Comparison of ENCODE assay signal across 1 cellular context in genomic region chr12:92147491-92147890, GRCh38.
TF ChIP-seq lines count a peak whose summit lies in the region.

No MANE protein-coding gene starts in this region.

TF ChIP-seq in GM12878, 131 proteins besides CTCF, POLR2A, EP300 and RAD21:
- TF ChIP-seq JUND (IDR thresholded peaks at IDR 0.05; ENCODE audit: low read depth, low read length) (no peak), BACH1 (IDR thresholded peaks at IDR 0.05; ENCODE audit: borderline replicate concordance) (no peak), BHLHE40 (IDR thresholded peaks at IDR 0.05; ENCODE audit: borderline replicate concordance in 1 of 2, low read depth in 2 of 2, low read length in 1 of 2) (peak; percentile 43 to 64; a peak in 2 of 4 replicates), USF1 (IDR thresholded peaks at IDR 0.05; ENCODE audit: borderline replicate concordance, extremely low read length, insufficient read depth, low read depth, low read length) (no peak), SKIL (IDR thresholded peaks at IDR 0.05; ENCODE audit: low read depth, poor library complexity, severe bottlenecking) (peak; percentile 54), POLR2AphosphoS2 (IDR thresholded peaks at IDR 0.05; ENCODE audit: low read depth, low read length) (no peak), HDGF (IDR thresholded peaks at IDR 0.05) (no peak), ZBTB33 (IDR thresholded peaks at IDR 0.05) (no peak), MEF2B (IDR thresholded peaks at IDR 0.05; ENCODE audit: partially characterized antibody, poor library complexity, severe bottlenecking) (peak; percentile 22), IKZF2 (IDR thresholded peaks at IDR 0.05) (peak in 1 of 2 experiments; percentile 37; a peak in 1 of 4 replicates), SREBF1 (IDR thresholded peaks at IDR 0.05; ENCODE audit: low read length) (no peak), RAD51 (IDR thresholded peaks at IDR 0.05) (peak; percentile 30; the same call in 1 of the 2 replicates), KAT2A (conservative IDR thresholded peaks at IDR 0.05; ENCODE audit: control insufficient read depth, low read depth, low read length) (no peak)
